8 cellular contexts compared by ENCODE assay signal in genomic region chr12:47079894-47080724, GRCh38. TPM values are rescaled to one million over a fixed set of nuclear protein-coding genes. Genes with fewer than 3 reads are reported as not detected.
DNase-seq lines count a peak whose midpoint lies in the region; TF ChIP-seq lines count a peak whose summit lies in the region.

AMIGO2 (minus strand) TSS chr12:47079959; CDS start chr12:47079002, 957 bp downstream.

- intact Hi-C loops in uterus (cut with DNase I; ENCODE audit: low total_unique reads) = no loop called here

- no peaks in the 10 kb centered on the region for H3K36me3 ChIP-seq in uterus

- no peak within 1 kb of the TSS for H3K27ac Mint-ChIP-seq in glutamatergic neuron (ENCODE audit: unreplicated experiment)

- no peaks in the 10 kb centered on the region for H3K9me3 ChIP-seq in uterus

- peak in 1 of 2 donors; percentile 15 for TF ChIP-seq POLR2A in uterus (IDR thresholded peaks at IDR 0.05)

- H3K4me1 Mint-ChIP-seq in glutamatergic neuron (ENCODE audit: low read depth, unreplicated experiment) = peaks cover 3% of the 10 kb centered on the region

- DNase-seq in Daoy (ENCODE audit: low read depth) = peak; percentile 93
- DNase-seq in HFF-Myc (ENCODE audit: extremely low read depth, low read depth) = no peak
- DNase-seq in activated naive CD4-positive, alpha-beta T cell treated with Interleukin-2 at 50 U/mL for 16 hours = peak; percentile 39
- DNase-seq in glutamatergic neuron = peak; percentile 46
- DNase-seq in nucleus accumbens (lab: John Stamatoyannopoulos, UW) = peak in 31 of 56 donors; percentile 14 to 58 (median 36)
- peak; percentile 60 to 70 for DNase-seq in uterus
- DNase-seq in NCI-H1105 (lab: John Stamatoyannopoulos, UW) = no peak

- no peaks in the 10 kb centered on the region for H3K27me3 ChIP-seq in uterus

- peak within 1 kb of the TSS; percentile 97 for H3K27ac ChIP-seq in uterus

- H3K4me3 ChIP-seq in HFF-Myc (replicated peaks; ENCODE audit: low read depth, low read length) = peak within 1 kb of the TSS; percentile 64
- H3K4me3 ChIP-seq in uterus = peak within 1 kb of the TSS; percentile 56 to 77

- H3K36me3 Mint-ChIP-seq in glutamatergic neuron (ENCODE audit: unreplicated experiment) = no peaks in the 10 kb centered on the region

- H3K4me3 Mint-ChIP-seq in glutamatergic neuron (ENCODE audit: unreplicated experiment) = peak within 1 kb of the TSS; percentile 91

- peaks cover 9% of the 10 kb centered on the region for H3K27me3 Mint-ChIP-seq in glutamatergic neuron (ENCODE audit: unreplicated experiment)

- H3K9me3 Mint-ChIP-seq in glutamatergic neuron (ENCODE audit: unreplicated experiment) = no peaks in the 10 kb centered on the region

- TF ChIP-seq CTCF in HFF-Myc (IDR thresholded peaks at IDR 0.05; ENCODE audit: low read depth, low read length, missing control alignments) (no peak), glutamatergic neuron (IDR thresholded peaks at IDR 0.05; ENCODE audit: partially characterized antibody, unreplicated experiment) (no peak), uterus (IDR thresholded peaks at IDR 0.05) (no peak)

- H3K4me1 ChIP-seq in uterus = peaks cover 0 to 7% of the 10 kb centered on the region in 2 donors

TF ChIP-seq in PFSK-1, 5 proteins besides CTCF, POLR2A, EP300 and RAD21:
- TF ChIP-seq FOXP2 (optimal IDR thresholded peaks at IDR 0.05; ENCODE audit: borderline replicate concordance, extremely low read depth, extremely low read length, insufficient read depth) = no peak
- peak; percentile 87; the same call in 1 of the 2 replicates for TF ChIP-seq SIN3A (IDR thresholded peaks at IDR 0.05; ENCODE audit: borderline replicate concordance, insufficient read depth, low read length)
TF ChIP-seq in PFSK-1: peak in this region for 1.

RNA-seq across cellular contexts. Expression of gene AMIGO2, which starts in this region (rescaled TPM):
- 159 and 164 TPM in 2 replicates for total RNA-seq in Daoy (2014; rRNA removed; shearing (Covaris generic))
- 3.2 TPM for polyA plus RNA-seq in PFSK-1 (2012; ENCODE audit: insufficient read length, low read depth)
- total RNA-seq in glutamatergic neuron (ENCODE audit: unreplicated experiment) (1.7 TPM), uterus (10 to 100 TPM in 3 of 4 donors, 1 to 10 TPM in 1; 4.7 to 34.1 (median 30.1) TPM)

Comparison
In these comparisons a context has a peak if more than half of its experiments do, and no peak if none do; other contexts are left out.
1. DNase-seq: peak in Daoy (single experiment), activated naive CD4-positive, alpha-beta T cell treated with Interleukin-2 at 50 U/mL for 16 hours (single experiment), glutamatergic neuron (single experiment), nucleus accumbens (31 of 56) and uterus (2 of 2); none in HFF-Myc (single experiment) and NCI-H1105 (single experiment).